ENCODE assay signal across 27 cellular contexts in genomic region chr11:120473486-120473885, GRCh38. TPM values are rescaled to one million over a fixed set of nuclear protein-coding genes. Genes with fewer than 3 reads are reported as not detected.
"Had no signal": no experiment of that assay in that cellular context is flagged by ENCODE, and none has a peak within 500 bp of the region (broad histone marks: within the 10 kb centered on the region; RNA-seq: fewer than 3 reads in every experiment).

No MANE protein-coding gene starts in this region.

- H2AFZ ChIP-seq: neural progenitor cell had no signal

- H3K36me3 ChIP-seq: ovary had no signal

- DNase-seq: hippocampal formation; kidney; left colon; left lung; mesendoderm; naive B cell; natural killer cell; nephron progenitor cell; ovary; right cardiac atrium; stimulated activated CD4-positive, alpha-beta T cell treated with anti-CD3 and anti-CD28 coated beads, Interleukin-12 subunit alpha, Interleukin-12 subunit beta, amount 100 ng/mL, for 4 hours; stimulated activated CD4-positive, alpha-beta T cell treated with anti-CD3 and anti-CD28 coated beads, Interleukin-15, amount 100 ng/mL, for 24 hours; stimulated activated CD4-positive, alpha-beta T cell treated with anti-CD3 and anti-CD28 coated beads, Interleukin-2, amount 100 ng/mL, for 24 hours; stimulated activated CD4-positive, alpha-beta T cell treated with anti-CD3 and anti-CD28 coated beads, Interleukin-4, amount 100 ng/mL, for 1 hour; stimulated activated naive B cell treated with anti-CD40 and anti-IgM and Interleukin-4, amounts not matched to agents 10 μg/mL and 1 μg/mL and 100 μg/mL, for 72 hours; stimulated activated naive CD8-positive, alpha-beta T cell treated with anti-CD3 and anti-CD28 coated beads, Interleukin-15, Interleukin-2, amounts not matched to agents 100 U/mL and 50 U/mL, for 24 hours; stomach; testis; thyroid gland; transverse colon; upper lobe of left lung had no signal

- H3K9ac ChIP-seq: neural progenitor cell had no signal

- H3K27me3 ChIP-seq: left lung, neural progenitor cell, ovary, stomach, testis, thyroid gland, transverse colon, upper lobe of left lung, vagina had no signal

- H3K4me3 ChIP-seq: left lung, lung, neural progenitor cell, ovary, skin epidermis, stomach, testis, thyroid gland, transverse colon, upper lobe of left lung, vagina had no signal

- ATAC-seq: left colon; left lung; natural killer cell; sciatic nerve; stimulated activated naive B cell treated with anti-CD40 and anti-IgM and Interleukin-4, amounts not matched to agents 10 μg/mL and 1 μg/mL and 100 μg/mL, for 72 hours; stimulated activated naive CD8-positive, alpha-beta T cell treated with anti-CD3 and anti-CD28 coated beads, Interleukin-15, Interleukin-2, amounts not matched to agents 100 U/mL and 50 U/mL, for 24 hours had no signal

- H3K4me1 ChIP-seq: left lung, neural progenitor cell, stomach, testis, thyroid gland, transverse colon, upper lobe of left lung, vagina had no signal

- H3K4me2 ChIP-seq: neural progenitor cell had no signal

- H3K9me3 ChIP-seq: left lung, ovary, stomach, testis, thyroid gland, transverse colon, upper lobe of left lung, vagina had no signal

- H3K27ac ChIP-seq: left lung, neural progenitor cell, ovary, skin epidermis, stomach, testis, thyroid gland, transverse colon, upper lobe of left lung, vagina had no signal

RNA-seq across cellular contexts. Expression of gene GRIK4, which starts 38.1 kb away (rescaled TPM):
- total RNA-seq: progenitor cell of endocrine pancreas, stomach had no signal
